Comparison of ENCODE assay signal across 10 cellular contexts in the genomic region with DNA sequence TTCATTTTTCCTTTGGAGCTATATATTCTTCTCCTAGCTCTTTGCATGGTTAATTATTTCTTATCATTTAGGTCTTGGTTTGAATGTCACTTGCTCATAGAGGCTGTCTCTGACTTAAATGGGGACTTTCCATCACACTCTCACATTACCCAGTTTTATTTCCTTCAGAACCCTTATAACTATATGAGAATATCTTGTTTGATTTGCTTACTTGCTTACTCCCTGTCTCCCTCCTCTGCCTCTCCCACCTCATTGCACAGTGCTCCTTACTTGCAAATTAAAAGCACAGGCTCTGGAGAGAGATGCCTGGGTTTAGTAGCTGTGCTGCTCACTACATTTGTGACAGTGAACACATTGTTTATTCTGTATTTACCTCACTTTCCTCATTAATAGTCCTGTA.
DNase-seq lines count a peak whose midpoint lies in the region; ATAC-seq lines count a peak whose summit lies in the region.
"Had no signal": no experiment of that assay in that cellular context is flagged by ENCODE, and none has a peak within 500 bp of the region (broad histone marks: within the 10 kb centered on the region; RNA-seq: fewer than 3 reads in every experiment).

No MANE protein-coding gene starts in this region.

- no peaks in the 10 kb centered on the region for H3K27me3 ChIP-seq in HUES64 (ENCODE audit: insufficient read depth, low read length)

- H3K4me3 ChIP-seq in HUES64 (ENCODE audit: low read length), result no peak overlapping the region

- no peaks in the 10 kb centered on the region for H3K9me3 ChIP-seq in HUES64 (ENCODE audit: insufficient read depth, low read depth, low read length)

- ATAC-seq in GM18502 (IDR thresholded peaks at IDR 0.05; ENCODE audit: poor library complexity, unreplicated experiment), result peak; percentile 46

- no peak for DNase-seq in epithelial cell of prostate (ENCODE audit: low read depth, low spot score)
- peak; percentile 45 for DNase-seq in renal cortical epithelial cell (ENCODE audit: low read depth)
- DNase-seq in superior temporal gyrus (ENCODE audit: extremely low spot score), result no peak
- no peak for DNase-seq in NCI-H1092 (lab: John Stamatoyannopoulos, UW)
- DNase-seq in hypothalamus (lab: John Stamatoyannopoulos, UW), result no peak
- no peak for DNase-seq in stimulated activated CD4-positive, alpha-beta T cell treated with anti-CD3 and anti-CD28 coated beads, Interleukin-12 subunit alpha, Interleukin-12 subunit beta, amount 100 ng/mL, for 4 hours
- DNase-seq: NCI-H526 treated with DMSO at 0.1 percent for 48 hours; stimulated activated CD4-positive, alpha-beta T cell treated with anti-CD3 and anti-CD28 coated beads, Interleukin-2, amount 100 ng/mL, for 48 hours had no signal

- peak overlapping the region; percentile 21; the same call in 1 of the 2 replicates for H3K9ac ChIP-seq in HUES64 (ENCODE audit: low read depth, low read length)

- H3K4me1 ChIP-seq in HUES64 (ENCODE audit: insufficient read depth, low read length), result peaks cover 49% of the 10 kb centered on the region

- H3K27ac ChIP-seq in HUES64 (ENCODE audit: low read depth, low read length), result peak overlapping the region; percentile 61
- peak overlapping the region; percentile 82 for H3K27ac ChIP-seq in epithelial cell of prostate

- H3K36me3 ChIP-seq in HUES64 (ENCODE audit: insufficient read depth, low read length), result peaks cover 4% of the 10 kb centered on the region; the same call in 1 of the 2 replicates
